19 cellular contexts compared by ENCODE assay signal in the genomic region with DNA sequence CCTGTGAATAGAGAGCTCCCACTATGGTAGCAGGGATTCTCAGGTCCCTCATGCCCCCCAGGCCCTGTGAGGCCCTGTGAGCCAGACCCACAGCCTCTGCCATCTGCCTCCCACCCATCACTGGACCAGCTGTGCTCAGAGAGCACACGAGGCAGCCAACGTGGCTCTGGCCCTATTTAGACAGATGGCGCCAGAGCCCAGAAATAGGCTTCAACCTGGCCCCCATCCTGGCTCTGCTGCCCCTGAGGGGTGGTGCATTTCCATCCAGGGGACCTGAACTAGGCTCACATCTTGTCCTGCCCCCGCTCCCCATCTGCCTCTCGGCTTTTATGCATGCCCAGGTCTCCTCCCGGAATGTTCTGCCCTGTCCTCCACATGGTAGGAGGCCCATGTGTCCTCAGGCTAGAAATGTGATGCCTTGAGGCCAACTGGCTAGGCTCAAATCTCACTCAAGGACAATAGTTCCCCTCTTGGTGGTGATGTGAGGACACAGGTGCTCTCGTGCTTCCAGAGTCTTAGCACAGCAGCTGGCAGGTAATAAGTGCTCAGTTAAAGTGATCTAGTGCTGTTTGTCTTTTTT. TPM values are rescaled to one million over a fixed set of nuclear protein-coding genes. Genes with fewer than 3 reads are reported as not detected.
"Had no signal": no experiment of that assay in that cellular context is flagged by ENCODE, and none has a peak within 500 bp of the region (broad histone marks: within the 10 kb centered on the region; RNA-seq: fewer than 3 reads in every experiment).

No MANE protein-coding gene starts in this region.

- ATAC-seq: activated CD8-positive, alpha-beta memory T cell treated with anti-CD3 and anti-CD28 coated beads, Interleukin-2, amount 10 ng/mL, durations not matched to agents 7 days and 5 days; activated T-cell treated with anti-CD3 and anti-CD28 coated beads, Interleukin-2, amount 50 U/mL, for 4 hours; esophagus mucosa; left lobe of liver; stimulated activated naive CD8-positive, alpha-beta T cell treated with anti-CD3 and anti-CD28 coated beads, Interleukin-15, Interleukin-2, amounts not matched to agents 100 U/mL and 50 U/mL, for 24 hours had no signal

- DNase-seq: activated CD4-positive, alpha-beta T cell treated with anti-CD3 and anti-CD28 coated beads for 1 hour; activated CD4-positive, alpha-beta T cell treated with anti-CD3 and anti-CD28 coated beads, Interleukin-2, amount 50 U/mL, for 48 hours; activated CD8-positive, alpha-beta memory T cell treated with anti-CD3 and anti-CD28 coated beads, Interleukin-2, amount 10 ng/mL, durations not matched to agents 7 days and 5 days; activated gamma-delta T cell; activated T-cell treated with anti-CD3 and anti-CD28 coated beads, Interleukin-2, amount 50 U/mL, for 4 hours; anterior cingulate cortex; stimulated activated CD4-positive, alpha-beta T cell treated with anti-CD3 and anti-CD28 coated beads, Interleukin-2, amount 100 ng/mL, for 48 hours; stimulated activated naive CD8-positive, alpha-beta T cell treated with anti-CD3 and anti-CD28 coated beads, Interleukin-15, Interleukin-2, amounts not matched to agents 100 U/mL and 50 U/mL, for 24 hours had no signal

- H3K9me3 Mint-ChIP-seq: activated T-cell treated with anti-CD3 and anti-CD28 coated beads, Interleukin-2, amount 50 U/mL, for 4 hours; nephron; type B pancreatic cell had no signal

- H3K27ac Mint-ChIP-seq: activated CD8-positive, alpha-beta memory T cell treated with anti-CD3 and anti-CD28 coated beads, Interleukin-2, amount 10 ng/mL, durations not matched to agents 7 days and 5 days; activated naive CD8-positive, alpha-beta T cell; type B pancreatic cell had no signal

- H3K27ac ChIP-seq: breast epithelium, suprapubic skin had no signal

- H3K27me3 ChIP-seq: breast epithelium had no signal

- H3K4me1 ChIP-seq: breast epithelium, suprapubic skin had no signal

- H3K4me3 ChIP-seq: breast epithelium, suprapubic skin had no signal

- H3K9me3 ChIP-seq: breast epithelium, suprapubic skin had no signal

- H3K4me1 Mint-ChIP-seq: activated CD8-positive, alpha-beta memory T cell treated with anti-CD3 and anti-CD28 coated beads, Interleukin-2, amount 10 ng/mL, durations not matched to agents 7 days and 5 days had no signal

- H3K27me3 Mint-ChIP-seq: activated CD8-positive, alpha-beta memory T cell treated with anti-CD3 and anti-CD28 coated beads, Interleukin-2, amount 10 ng/mL, durations not matched to agents 7 days and 5 days had no signal

- H3K36me3 ChIP-seq: breast epithelium, suprapubic skin had no signal

- H3K36me3 Mint-ChIP-seq: activated CD8-positive, alpha-beta memory T cell treated with anti-CD3 and anti-CD28 coated beads, Interleukin-2, amount 10 ng/mL, durations not matched to agents 7 days and 5 days; activated naive CD8-positive, alpha-beta T cell; type B pancreatic cell had no signal

- H3K4me3 Mint-ChIP-seq: activated CD8-positive, alpha-beta memory T cell treated with anti-CD3 and anti-CD28 coated beads, Interleukin-2, amount 10 ng/mL, durations not matched to agents 7 days and 5 days; activated naive CD8-positive, alpha-beta T cell; activated T-cell treated with anti-CD3 and anti-CD28 coated beads, Interleukin-2, amount 50 U/mL, for 4 hours; nephron; type B pancreatic cell had no signal

RNA-seq across cellular contexts. Expression of gene TMEM63C, which starts 18.9 kb away (rescaled TPM):
- total RNA-seq: pulmonary artery endothelial cell had no signal

RNA-seq across cellular contexts. Expression of gene ZDHHC22, which starts 58.9 kb away (rescaled TPM):
- total RNA-seq: activated CD8-positive, alpha-beta memory T cell treated with anti-CD3 and anti-CD28 coated beads, Interleukin-2, amount 10 ng/mL, durations not matched to agents 7 days and 5 days; activated T-cell treated with anti-CD3 and anti-CD28 coated beads, Interleukin-2, amount 50 U/mL, for 4 hours; breast epithelium; dermis microvascular lymphatic vessel endothelial cell; esophagus mucosa; fibroblast of villous mesenchyme; left lobe of liver; osteoblast; suprapubic skin had no signal
